ENCODE assay signal across 27 cellular contexts in genomic region chr1:152462636-152463035, GRCh38. TPM values are rescaled to one million over a fixed set of nuclear protein-coding genes. Genes with fewer than 3 reads are reported as not detected.
DNase-seq lines count a peak whose midpoint lies in the region.
"Had no signal": no experiment of that assay in that cellular context is flagged by ENCODE, and none has a peak within 500 bp of the region (broad histone marks: within the 10 kb centered on the region; RNA-seq: fewer than 3 reads in every experiment).

No MANE protein-coding gene starts in this region.

- no peak overlapping the region for H3K27ac Mint-ChIP-seq in activated CD4-positive, alpha-beta T cell treated with anti-CD3 and anti-CD28 coated beads, Interleukin-2, amount 10 ng/mL, durations not matched to agents 24 days and 14 days
- H3K27ac Mint-ChIP-seq in activated CD4-positive, alpha-beta T cell treated with anti-CD3 and anti-CD28 coated beads, Interleukin-2, amount 10 ng/mL, durations not matched to agents 7 days and 5 days = no peak overlapping the region
- H3K27ac Mint-ChIP-seq: B cell; CD14-positive monocyte; CD4-positive, alpha-beta memory T cell; CD4-positive, alpha-beta T cell; CD4-positive, CD25-positive, alpha-beta regulatory T cell; CD8-positive, alpha-beta memory T cell; CD8-positive, alpha-beta T cell had no signal

- POLR2A ChIA-PET in activated CD4-positive, alpha-beta T cell treated with anti-CD3 and anti-CD28 coated beads, Interleukin-2, amount 10 ng/mL, durations not matched to agents 7 days and 5 days (lab: Charles Lee) = no interaction called here

- CTCF ChIA-PET in activated CD4-positive, alpha-beta T cell treated with anti-CD3 and anti-CD28 coated beads, Interleukin-2, amount 10 ng/mL, durations not matched to agents 7 days and 5 days (lab: Charles Lee) = interaction anchor here (1.2 kb wide), 1 partner anchor 14 kb away, joined by 3 read pairs; no protein-coding TSS in a partner anchor

- no peaks in the 10 kb centered on the region for H3K9me3 Mint-ChIP-seq in activated CD4-positive, alpha-beta T cell treated with anti-CD3 and anti-CD28 coated beads, Interleukin-2, amount 10 ng/mL, durations not matched to agents 24 days and 14 days
- H3K9me3 Mint-ChIP-seq in activated CD4-positive, alpha-beta T cell treated with anti-CD3 and anti-CD28 coated beads, Interleukin-2, amount 10 ng/mL, durations not matched to agents 7 days and 5 days = peaks cover 2% of the 10 kb centered on the region

- peaks cover 23% of the 10 kb centered on the region for H3K4me1 Mint-ChIP-seq in activated CD4-positive, alpha-beta T cell treated with anti-CD3 and anti-CD28 coated beads, Interleukin-2, amount 10 ng/mL, durations not matched to agents 24 days and 14 days
- peaks cover 31% of the 10 kb centered on the region for H3K4me1 Mint-ChIP-seq in activated CD4-positive, alpha-beta T cell treated with anti-CD3 and anti-CD28 coated beads, Interleukin-2, amount 10 ng/mL, durations not matched to agents 7 days and 5 days

- peaks cover 24% of the 10 kb centered on the region for H3K27me3 Mint-ChIP-seq in activated CD4-positive, alpha-beta T cell treated with anti-CD3 and anti-CD28 coated beads, Interleukin-2, amount 10 ng/mL, durations not matched to agents 24 days and 14 days
- H3K27me3 Mint-ChIP-seq in activated CD4-positive, alpha-beta T cell treated with anti-CD3 and anti-CD28 coated beads, Interleukin-2, amount 10 ng/mL, durations not matched to agents 7 days and 5 days = peaks cover 18% of the 10 kb centered on the region

- no peaks in the 10 kb centered on the region for H3K36me3 Mint-ChIP-seq in activated CD4-positive, alpha-beta T cell treated with anti-CD3 and anti-CD28 coated beads, Interleukin-2, amount 10 ng/mL, durations not matched to agents 24 days and 14 days (ENCODE audit: low read depth)
- H3K36me3 Mint-ChIP-seq in activated CD4-positive, alpha-beta T cell treated with anti-CD3 and anti-CD28 coated beads, Interleukin-2, amount 10 ng/mL, durations not matched to agents 7 days and 5 days (ENCODE audit: low read depth) = no peaks in the 10 kb centered on the region
- H3K36me3 Mint-ChIP-seq: CD14-positive monocyte; CD4-positive, alpha-beta memory T cell; CD4-positive, CD25-positive, alpha-beta regulatory T cell; CD8-positive, alpha-beta memory T cell; CD8-positive, alpha-beta T cell had no signal

- peak; percentile 46 for DNase-seq in activated CD4-positive, alpha-beta T cell treated with anti-CD3 and anti-CD28 coated beads, Interleukin-2, amount 10 ng/mL, durations not matched to agents 24 days and 14 days
- DNase-seq in activated CD4-positive, alpha-beta T cell treated with anti-CD3 and anti-CD28 coated beads, Interleukin-2, amount 10 ng/mL, durations not matched to agents 7 days and 5 days = no peak
- DNase-seq: 8988T; ACHN; AML-193; BE2C; C1 segment of cervical spinal cord; Caco-2; Calu3; CD4-positive, alpha-beta memory T cell; CD4-positive, alpha-beta T cell; CD4-positive, CD25-positive, alpha-beta regulatory T cell; CD8-positive, alpha-beta memory T cell; CD8-positive, alpha-beta T cell; COR-L47; DMS 273 treated with DMSO at 0.1 percent for 48 hours; DMS153; DMS53; DMS79; DMS79 treated with DMSO at 0.1 percent for 48 hours; DND-41; EL had no signal

- H3K4me3 Mint-ChIP-seq in activated CD4-positive, alpha-beta T cell treated with anti-CD3 and anti-CD28 coated beads, Interleukin-2, amount 10 ng/mL, durations not matched to agents 24 days and 14 days = no peak overlapping the region
- H3K4me3 Mint-ChIP-seq in activated CD4-positive, alpha-beta T cell treated with anti-CD3 and anti-CD28 coated beads, Interleukin-2, amount 10 ng/mL, durations not matched to agents 7 days and 5 days = no peak overlapping the region
- H3K4me3 Mint-ChIP-seq: B cell; CD14-positive monocyte; CD4-positive, alpha-beta memory T cell; CD4-positive, alpha-beta T cell; CD4-positive, CD25-positive, alpha-beta regulatory T cell; CD8-positive, alpha-beta memory T cell; CD8-positive, alpha-beta T cell had no signal

- intact Hi-C loops in activated CD4-positive, alpha-beta T cell treated with anti-CD3 and anti-CD28 coated beads, Interleukin-2, amount 10 ng/mL, durations not matched to agents 24 days and 14 days (cut with micrococcal nuclease) = no loop called here

RNA-seq across cellular contexts. Expression of gene LCE5A, which starts 48.0 kb away (rescaled TPM):
- total RNA-seq in activated CD4-positive, alpha-beta T cell treated with anti-CD3 and anti-CD28 coated beads, Interleukin-2, amount 10 ng/mL, durations not matched to agents 24 days and 14 days = not detected in 2 replicates
- total RNA-seq in activated CD4-positive, alpha-beta T cell treated with anti-CD3 and anti-CD28 coated beads, Interleukin-2, amount 10 ng/mL, durations not matched to agents 7 days and 5 days = not detected
- total RNA-seq: A172; A673; B cell; Caco-2; Calu3; CD4-positive, alpha-beta memory T cell; CD4-positive, alpha-beta T cell; CD4-positive, CD25-positive, alpha-beta regulatory T cell; CD8-positive, alpha-beta memory T cell; CD8-positive, alpha-beta T cell; Daoy had no signal

RNA-seq across cellular contexts. Expression of gene CRNN, which starts 48.6 kb away (rescaled TPM):
- total RNA-seq in activated CD4-positive, alpha-beta T cell treated with anti-CD3 and anti-CD28 coated beads, Interleukin-2, amount 10 ng/mL, durations not matched to agents 24 days and 14 days = not detected in 2 replicates
- total RNA-seq in activated CD4-positive, alpha-beta T cell treated with anti-CD3 and anti-CD28 coated beads, Interleukin-2, amount 10 ng/mL, durations not matched to agents 7 days and 5 days = not detected
- total RNA-seq: A172; A673; B cell; Caco-2; Calu3; CD4-positive, alpha-beta memory T cell; CD4-positive, alpha-beta T cell; CD4-positive, CD25-positive, alpha-beta regulatory T cell; CD8-positive, alpha-beta memory T cell; CD8-positive, alpha-beta T cell; Daoy had no signal

RNA-seq across cellular contexts. Expression of gene CRCT1, which starts 51.6 kb away (rescaled TPM):
- not detected in 2 replicates for total RNA-seq in activated CD4-positive, alpha-beta T cell treated with anti-CD3 and anti-CD28 coated beads, Interleukin-2, amount 10 ng/mL, durations not matched to agents 24 days and 14 days
- not detected for total RNA-seq in activated CD4-positive, alpha-beta T cell treated with anti-CD3 and anti-CD28 coated beads, Interleukin-2, amount 10 ng/mL, durations not matched to agents 7 days and 5 days
- total RNA-seq: A172; A673; B cell; Caco-2; Calu3; CD4-positive, alpha-beta memory T cell; CD4-positive, alpha-beta T cell; CD4-positive, CD25-positive, alpha-beta regulatory T cell; CD8-positive, alpha-beta memory T cell; CD8-positive, alpha-beta T cell; Daoy had no signal
